8 cellular contexts compared by ENCODE assay signal in the genomic region with DNA sequence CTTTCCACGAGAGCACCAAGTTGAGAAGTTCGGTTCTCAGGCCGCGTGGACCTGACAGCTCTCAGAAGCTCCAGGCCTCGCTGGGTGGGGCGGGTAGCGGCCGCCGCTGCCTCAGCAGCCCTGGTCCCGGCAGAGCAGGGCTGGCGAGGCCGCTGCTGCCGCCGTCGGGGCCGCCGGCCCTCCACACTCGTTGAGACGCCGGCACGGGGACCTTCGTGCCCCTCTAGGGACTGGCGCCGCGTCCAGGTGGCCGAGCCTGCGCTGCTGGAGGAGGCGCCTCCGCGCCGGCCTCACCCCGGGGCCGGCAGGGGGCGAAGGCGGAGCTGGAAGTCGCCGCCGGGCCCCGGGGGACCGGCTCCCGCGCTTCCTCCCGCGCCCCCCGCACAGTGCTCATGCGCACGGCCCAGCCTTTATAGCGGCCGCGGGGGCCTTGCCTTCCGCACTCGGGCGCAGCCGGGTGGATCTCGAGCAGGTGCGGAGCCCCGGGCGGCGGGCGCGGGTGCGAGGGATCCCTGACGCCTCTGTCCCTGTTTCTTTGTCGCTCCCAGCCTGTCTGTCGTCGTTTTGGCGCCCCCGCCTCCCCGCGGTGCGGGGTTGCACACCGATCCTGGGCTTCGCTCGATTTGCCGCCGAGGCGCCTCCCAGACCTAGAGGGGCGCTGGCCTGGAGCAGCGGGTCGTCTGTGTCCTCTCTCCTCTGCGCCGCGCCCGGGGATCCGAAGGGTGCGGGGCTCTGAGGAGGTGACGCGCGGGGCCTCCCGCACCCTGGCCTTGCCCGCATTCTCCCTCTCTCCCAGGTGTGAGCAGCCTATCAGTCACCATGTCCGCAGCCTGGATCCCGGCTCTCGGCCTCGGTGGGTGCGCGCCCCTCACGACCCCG. TPM values are rescaled to one million over a fixed set of nuclear protein-coding genes. Genes with fewer than 3 reads are reported as not detected.
DNase-seq lines count a peak whose midpoint lies in the region; ATAC-seq, FAIRE-seq and TF ChIP-seq lines count a peak whose summit lies in the region.

A gene (plus strand): TSS at position 440 of the 879 bp plus-strand sequence. CDS start 380 bp downstream, at position 820.

- H4K20me1 ChIP-seq in astrocyte (ENCODE audit: insufficient read depth, low read length) = no peaks in the 10 kb centered on the region

- peak within 1 kb of the TSS; percentile 73 for H2AFZ ChIP-seq in astrocyte (ENCODE audit: low read depth, low read length)

- peaks cover 44% of the 10 kb centered on the region for H3K27me3 Mint-ChIP-seq in astrocyte (ENCODE audit: low read depth, unreplicated experiment)

- H3K4me2 ChIP-seq in astrocyte (ENCODE audit: low read length) = peak within 1 kb of the TSS; percentile 90

- ATAC-seq in GM19455 (IDR thresholded peaks at IDR 0.05; ENCODE audit: unreplicated experiment) (peak; percentile 79), HG03460 (IDR thresholded peaks at IDR 0.05; ENCODE audit: unreplicated experiment) (peak; percentile 67)

- H3K4me1 Mint-ChIP-seq in astrocyte (ENCODE audit: low read depth, unreplicated experiment) = no peaks in the 10 kb centered on the region

- no peaks in the 10 kb centered on the region for H3K36me3 ChIP-seq in astrocyte (ENCODE audit: insufficient read depth, low read length)
- peaks cover 6% of the 10 kb centered on the region; the same call in 1 of the 2 replicates for H3K36me3 ChIP-seq in iPS-20b (ENCODE audit: insufficient read depth, low read depth, low read length)

- H3K27ac ChIP-seq in astrocyte (ENCODE audit: low read depth, low read length) = no peak within 1 kb of the TSS
- H3K27ac ChIP-seq in iPS-20b (ENCODE audit: low read length) = no peak within 1 kb of the TSS

- H3K9ac ChIP-seq in astrocyte (ENCODE audit: low read length) (peak within 1 kb of the TSS; percentile 37), iPS-20b (ENCODE audit: low read depth, low read length) (peak within 1 kb of the TSS; percentile 19)

- H3K4me3 Mint-ChIP-seq in astrocyte (ENCODE audit: unreplicated experiment) = peak within 1 kb of the TSS; percentile 73

- H3K4me3 ChIP-seq in astrocyte (ENCODE audit: insufficient read depth, low read depth, low read length) (peak within 1 kb of the TSS; percentile 52), iPS-20b (ENCODE audit: low read length) (peak within 1 kb of the TSS; percentile 61)

- no peak for TF ChIP-seq CTCF in astrocyte (IDR thresholded peaks at IDR 0.05; ENCODE audit: insufficient read depth, low read depth, low read length)

- peaks cover 2% of the 10 kb centered on the region for H3K9me3 Mint-ChIP-seq in astrocyte (ENCODE audit: unreplicated experiment)

- H3K27me3 ChIP-seq in astrocyte (ENCODE audit: insufficient read depth, low read length) (peaks cover 33% of the 10 kb centered on the region), iPS-20b (ENCODE audit: insufficient read depth, low read length) (peaks cover 47% of the 10 kb centered on the region)

- H3K4me1 ChIP-seq in astrocyte (ENCODE audit: insufficient read depth, low read length) = peaks cover 19% of the 10 kb centered on the region
- peaks cover 21% of the 10 kb centered on the region for H3K4me1 ChIP-seq in iPS-20b (ENCODE audit: insufficient read depth, low read length)

- DNase-seq in EL (peak; percentile 29), NOMO-1 treated with dmso at 0.1 percent for 144 hours (lab: John Stamatoyannopoulos, UW; ENCODE audit: unreplicated experiment) (peak; percentile 31), astrocyte (ENCODE audit: low read depth) (no peak), HCEC 1CT (no peak)
- peak; percentile 61 for DNase-seq in stimulated activated CD4-positive, alpha-beta T cell treated with anti-CD3 and anti-CD28 coated beads, Interleukin-15, amount 100 ng/mL, for 24 hours

- no peak within 1 kb of the TSS for H3K27ac Mint-ChIP-seq in astrocyte (ENCODE audit: unreplicated experiment)

- H3K79me2 ChIP-seq in astrocyte (ENCODE audit: insufficient read depth, low read length) = no peaks in the 10 kb centered on the region

- H3K9me3 ChIP-seq in astrocyte (ENCODE audit: insufficient read depth, low read depth, low read length) (no peaks in the 10 kb centered on the region), iPS-20b (ENCODE audit: insufficient read depth, low read depth, low read length) (no peaks in the 10 kb centered on the region)

- FAIRE-seq in astrocyte (lab: Jason Lieb, UNC) = no peak

- no peaks in the 10 kb centered on the region for H3K36me3 Mint-ChIP-seq in astrocyte (ENCODE audit: low read depth, unreplicated experiment)

RNA-seq across cellular contexts. Expression of the gene that starts here (rescaled TPM):
- 0.79 and 0.87 TPM in 2 replicates for total RNA-seq in astrocyte

Comparison
In these comparisons a context has a peak if more than half of its experiments do, and no peak if none do; other contexts are left out.
1. DNase-seq: peak in EL (single experiment), NOMO-1 treated with dmso at 0.1 percent for 144 hours (single experiment) and stimulated activated CD4-positive, alpha-beta T cell treated with anti-CD3 and anti-CD28 coated beads, Interleukin-15, amount 100 ng/mL, for 24 hours (single experiment); none in astrocyte (single experiment) and HCEC 1CT (single experiment).